Comparison of ENCODE assay signal across 9 cellular contexts in genomic region chr6:76876922-76877553, GRCh38.
DNase-seq lines count a peak whose midpoint lies in the region; ATAC-seq and TF ChIP-seq lines count a peak whose summit lies in the region.
"Had no signal": no experiment of that assay in that cellular context is flagged by ENCODE, and none has a peak within 500 bp of the region (broad histone marks: within the 10 kb centered on the region; RNA-seq: fewer than 3 reads in every experiment).

No MANE protein-coding gene starts in this region.

- H3K27ac ChIP-seq in esophagus muscularis mucosa (replicated peaks in 1 of 4): no peak overlapping the region

- H3K9me3 Mint-ChIP-seq in osteocyte (ENCODE audit: unreplicated experiment): peaks cover 19% of the 10 kb centered on the region

- no peaks in the 10 kb centered on the region for H3K36me3 Mint-ChIP-seq in osteocyte (ENCODE audit: unreplicated experiment)

- H3K9me3 ChIP-seq in esophagus muscularis mucosa: no peaks in the 10 kb centered on the region

- peak overlapping the region; percentile 38 for H3K27ac Mint-ChIP-seq in osteocyte (ENCODE audit: unreplicated experiment)

- peaks cover 1% of the 10 kb centered on the region for H3K4me1 Mint-ChIP-seq in osteocyte (ENCODE audit: unreplicated experiment)

- peaks cover 22% of the 10 kb centered on the region for H3K27me3 Mint-ChIP-seq in osteocyte (ENCODE audit: unreplicated experiment)

- no peak for TF ChIP-seq EP300 in esophagus muscularis mucosa (IDR thresholded peaks at IDR 0.05)

- no peaks in the 10 kb centered on the region for H3K4me1 ChIP-seq in esophagus muscularis mucosa

- H3K4me3 Mint-ChIP-seq in osteocyte (ENCODE audit: unreplicated experiment): peak overlapping the region; percentile 83

- no peak for ATAC-seq in HG03342 (IDR thresholded peaks at IDR 0.05; ENCODE audit: unreplicated experiment)

- no peaks in the 10 kb centered on the region for H3K27me3 ChIP-seq in esophagus muscularis mucosa

- intact Hi-C loops in esophagus muscularis mucosa (cut with DNase I): no loop called here

- TF ChIP-seq CTCF in esophagus muscularis mucosa (IDR thresholded peaks at IDR 0.05) (peak; percentile 20 to 41 (median 21)), osteocyte (IDR thresholded peaks at IDR 0.05) (peak; percentile 73)

- no peak for TF ChIP-seq POLR2A in esophagus muscularis mucosa (IDR thresholded peaks at IDR 0.05; ENCODE audit: low read depth)

- no peaks in the 10 kb centered on the region for H3K36me3 ChIP-seq in esophagus muscularis mucosa

- DNase-seq in HCEC 1CT: peak; percentile 72
- peak; percentile 82 for DNase-seq in NCI-H748 treated with DMSO at 0.1 percent for 48 hours (lab: John Stamatoyannopoulos, UW)
- no peak for DNase-seq in esophagus muscularis mucosa (ENCODE audit: extremely low spot score)
- no peak for DNase-seq in osteocyte (ENCODE audit: extremely low spot score, unreplicated experiment)
- DNase-seq in central memory CD4-positive, alpha-beta T cell: no peak
- no peak for DNase-seq in activated naive CD4-positive, alpha-beta T cell treated with anti-CD3 and anti-CD28 coated beads, Interleukin-2, amount 50 U/mL, for 16 hours
- DNase-seq in stimulated activated naive CD4-positive, alpha-beta T cell (lab: John Stamatoyannopoulos, UW): no peak
- DNase-seq: stimulated activated CD4-positive, alpha-beta T cell treated with anti-CD3 and anti-CD28 coated beads, Interleukin-2, amount 100 ng/mL, for 48 hours had no signal

- peak overlapping the region in 1 of 4 donors; percentile 17 for H3K4me3 ChIP-seq in esophagus muscularis mucosa

- 56% methylated on average over 5 of the region's 10 CpGs for WGBS in esophagus muscularis mucosa

Comparison
In these comparisons a context has a peak if more than half of its experiments do, and no peak if none do; other contexts are left out.
1. DNase-seq: peak in HCEC 1CT (single experiment) and NCI-H748 treated with DMSO at 0.1 percent for 48 hours (single experiment); none in esophagus muscularis mucosa (single experiment), osteocyte (single experiment), central memory CD4-positive, alpha-beta T cell (single experiment), activated naive CD4-positive, alpha-beta T cell treated with anti-CD3 and anti-CD28 coated beads, Interleukin-2, amount 50 U/mL, for 16 hours (single experiment) and stimulated activated naive CD4-positive, alpha-beta T cell (0 of 6).